1 cellular context compared by ENCODE assay signal in genomic region chr10:73998623-73999622, GRCh38.
A peak's percentile ranks its signal among the peaks of the same experiment; 100 is the strongest.
TF ChIP-seq lines count a peak whose summit lies in the region.

No MANE protein-coding gene starts in this region.

TF ChIP-seq in HepG2, 621 proteins besides CTCF, POLR2A, EP300 and RAD21 (continued from another document and continues in another):
- peak; percentile 36 for TF ChIP-seq ZNF687 (CRISPR knock-in tag; IDR thresholded peaks at IDR 0.05)
- peak; percentile 43; the same call in 1 of the 2 replicates for TF ChIP-seq ZNF607 (CRISPR knock-in tag; IDR thresholded peaks at IDR 0.05; ENCODE audit: borderline replicate concordance)
- TF ChIP-seq DNMT3B (CRISPR knock-in tag; conservative IDR thresholded peaks at IDR 0.05), result no peak
- TF ChIP-seq, protein P1, sequence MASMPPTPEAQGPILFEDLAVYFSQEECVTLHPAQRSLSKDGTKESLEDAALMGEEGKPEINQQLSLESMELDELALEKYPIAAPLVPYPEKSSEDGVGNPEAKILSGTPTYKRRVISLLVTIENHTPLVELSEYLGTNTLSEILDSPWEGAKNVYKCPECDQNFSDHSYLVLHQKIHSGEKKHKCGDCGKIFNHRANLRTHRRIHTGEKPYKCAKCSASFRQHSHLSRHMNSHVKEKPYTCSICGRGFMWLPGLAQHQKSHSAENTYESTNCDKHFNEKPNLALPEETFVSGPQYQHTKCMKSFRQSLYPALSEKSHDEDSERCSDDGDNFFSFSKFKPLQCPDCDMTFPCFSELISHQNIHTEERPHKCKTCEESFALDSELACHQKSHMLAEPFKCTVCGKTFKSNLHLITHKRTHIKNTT (CRISPR knock-in tag; IDR thresholded peaks at IDR 0.05), result no peak
- no peak for TF ChIP-seq ZNF432 (CRISPR knock-in tag; IDR thresholded peaks at IDR 0.05; ENCODE audit: borderline replicate concordance)
- no peak for TF ChIP-seq RFX3 (CRISPR knock-in tag; IDR thresholded peaks at IDR 0.05)
- TF ChIP-seq NCOA5 (CRISPR knock-in tag; IDR thresholded peaks at IDR 0.05), result no peak
- TF ChIP-seq ZNF281 (CRISPR knock-in tag; IDR thresholded peaks at IDR 0.05; ENCODE audit: borderline replicate concordance), result no peak
- no peak for TF ChIP-seq ZNF20 (CRISPR knock-in tag; IDR thresholded peaks at IDR 0.05)
- peak; percentile 34 for TF ChIP-seq XRCC5 (optimal IDR thresholded peaks at IDR 0.05; ENCODE audit: low read length)
- TF ChIP-seq RBAK (CRISPR knock-in tag; IDR thresholded peaks at IDR 0.05), result no peak
- TF ChIP-seq, protein P2, sequence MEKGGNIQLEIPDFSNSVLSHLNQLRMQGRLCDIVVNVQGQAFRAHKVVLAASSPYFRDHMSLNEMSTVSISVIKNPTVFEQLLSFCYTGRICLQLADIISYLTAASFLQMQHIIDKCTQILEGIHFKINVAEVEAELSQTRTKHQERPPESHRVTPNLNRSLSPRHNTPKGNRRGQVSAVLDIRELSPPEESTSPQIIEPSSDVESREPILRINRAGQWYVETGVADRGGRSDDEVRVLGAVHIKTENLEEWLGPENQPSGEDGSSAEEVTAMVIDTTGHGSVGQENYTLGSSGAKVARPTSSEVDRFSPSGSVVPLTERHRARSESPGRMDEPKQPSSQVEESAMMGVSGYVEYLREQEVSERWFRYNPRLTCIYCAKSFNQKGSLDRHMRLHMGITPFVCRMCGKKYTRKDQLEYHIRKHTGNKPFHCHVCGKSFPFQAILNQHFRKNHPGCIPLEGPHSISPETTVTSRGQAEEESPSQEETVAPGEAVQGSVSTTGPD (CRISPR knock-in tag; IDR thresholded peaks at IDR 0.05), result no peak
- TF ChIP-seq, protein P3, sequence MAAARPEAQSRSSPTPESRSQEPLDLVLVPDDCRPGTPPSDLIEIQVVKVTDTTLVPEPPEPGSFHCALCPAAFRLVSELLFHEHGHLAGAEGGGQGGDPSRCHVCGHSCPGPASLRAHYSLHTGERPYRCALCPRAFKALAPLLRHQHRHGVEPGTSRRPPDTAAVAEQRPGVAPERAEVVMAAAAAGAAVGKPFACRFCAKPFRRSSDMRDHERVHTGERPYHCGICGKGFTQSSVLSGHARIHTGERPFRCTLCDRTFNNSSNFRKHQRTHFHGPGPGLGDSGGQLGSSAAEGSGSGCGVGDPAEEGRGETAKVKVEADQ (CRISPR knock-in tag; IDR thresholded peaks at IDR 0.05; ENCODE audit: borderline replicate concordance), result no peak
- TF ChIP-seq ZNF749 (CRISPR knock-in tag; IDR thresholded peaks at IDR 0.05; ENCODE audit: borderline replicate concordance), result no peak
- no peak for TF ChIP-seq HOXA5 (CRISPR knock-in tag; IDR thresholded peaks at IDR 0.05)
- TF ChIP-seq, protein P4, sequence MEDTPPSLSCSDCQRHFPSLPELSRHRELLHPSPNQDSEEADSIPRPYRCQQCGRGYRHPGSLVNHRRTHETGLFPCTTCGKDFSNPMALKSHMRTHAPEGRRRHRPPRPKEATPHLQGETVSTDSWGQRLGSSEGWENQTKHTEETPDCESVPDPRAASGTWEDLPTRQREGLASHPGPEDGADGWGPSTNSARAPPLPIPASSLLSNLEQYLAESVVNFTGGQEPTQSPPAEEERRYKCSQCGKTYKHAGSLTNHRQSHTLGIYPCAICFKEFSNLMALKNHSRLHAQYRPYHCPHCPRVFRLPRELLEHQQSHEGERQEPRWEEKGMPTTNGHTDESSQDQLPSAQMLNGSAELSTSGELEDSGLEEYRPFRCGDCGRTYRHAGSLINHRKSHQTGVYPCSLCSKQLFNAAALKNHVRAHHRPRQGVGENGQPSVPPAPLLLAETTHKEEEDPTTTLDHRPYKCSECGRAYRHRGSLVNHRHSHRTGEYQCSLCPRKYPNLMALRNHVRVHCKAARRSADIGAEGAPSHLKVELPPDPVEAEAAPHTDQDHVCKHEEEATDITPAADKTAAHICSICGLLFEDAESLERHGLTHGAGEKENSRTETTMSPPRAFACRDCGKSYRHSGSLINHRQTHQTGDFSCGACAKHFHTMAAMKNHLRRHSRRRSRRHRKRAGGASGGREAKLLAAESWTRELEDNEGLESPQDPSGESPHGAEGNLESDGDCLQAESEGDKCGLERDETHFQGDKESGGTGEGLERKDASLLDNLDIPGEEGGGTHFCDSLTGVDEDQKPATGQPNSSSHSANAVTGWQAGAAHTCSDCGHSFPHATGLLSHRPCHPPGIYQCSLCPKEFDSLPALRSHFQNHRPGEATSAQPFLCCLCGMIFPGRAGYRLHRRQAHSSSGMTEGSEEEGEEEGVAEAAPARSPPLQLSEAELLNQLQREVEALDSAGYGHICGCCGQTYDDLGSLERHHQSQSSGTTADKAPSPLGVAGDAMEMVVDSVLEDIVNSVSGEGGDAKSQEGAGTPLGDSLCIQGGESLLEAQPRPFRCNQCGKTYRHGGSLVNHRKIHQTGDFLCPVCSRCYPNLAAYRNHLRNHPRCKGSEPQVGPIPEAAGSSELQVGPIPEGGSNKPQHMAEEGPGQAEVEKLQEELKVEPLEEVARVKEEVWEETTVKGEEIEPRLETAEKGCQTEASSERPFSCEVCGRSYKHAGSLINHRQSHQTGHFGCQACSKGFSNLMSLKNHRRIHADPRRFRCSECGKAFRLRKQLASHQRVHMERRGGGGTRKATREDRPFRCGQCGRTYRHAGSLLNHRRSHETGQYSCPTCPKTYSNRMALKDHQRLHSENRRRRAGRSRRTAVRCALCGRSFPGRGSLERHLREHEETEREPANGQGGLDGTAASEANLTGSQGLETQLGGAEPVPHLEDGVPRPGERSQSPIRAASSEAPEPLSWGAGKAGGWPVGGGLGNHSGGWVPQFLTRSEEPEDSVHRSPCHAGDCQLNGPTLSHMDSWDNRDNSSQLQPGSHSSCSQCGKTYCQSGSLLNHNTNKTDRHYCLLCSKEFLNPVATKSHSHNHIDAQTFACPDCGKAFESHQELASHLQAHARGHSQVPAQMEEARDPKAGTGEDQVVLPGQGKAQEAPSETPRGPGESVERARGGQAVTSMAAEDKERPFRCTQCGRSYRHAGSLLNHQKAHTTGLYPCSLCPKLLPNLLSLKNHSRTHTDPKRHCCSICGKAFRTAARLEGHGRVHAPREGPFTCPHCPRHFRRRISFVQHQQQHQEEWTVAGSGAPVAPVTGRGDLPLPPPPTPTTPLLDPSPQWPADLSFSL (CRISPR knock-in tag; IDR thresholded peaks at IDR 0.05), result no peak
- no peak for TF ChIP-seq NFATC3 (CRISPR knock-in tag; IDR thresholded peaks at IDR 0.05)
- TF ChIP-seq RFXAP (CRISPR knock-in tag; IDR thresholded peaks at IDR 0.05; ENCODE audit: borderline replicate concordance), result no peak
- no peak for TF ChIP-seq ZNF331 (CRISPR knock-in tag; IDR thresholded peaks at IDR 0.05)
- TF ChIP-seq CREM (IDR thresholded peaks at IDR 0.05), result no peak
- TF ChIP-seq CREM (CRISPR knock-in tag; IDR thresholded peaks at IDR 0.05), result no peak
- no peak for TF ChIP-seq ATF5 (CRISPR knock-in tag; IDR thresholded peaks at IDR 0.05; ENCODE audit: low read depth)
- no peak for TF ChIP-seq NR2F1 (CRISPR knock-in tag; IDR thresholded peaks at IDR 0.05)
- no peak for TF ChIP-seq MIER3 (CRISPR knock-in tag; IDR thresholded peaks at IDR 0.05; ENCODE audit: borderline replicate concordance)
- TF ChIP-seq MBNL3 (CRISPR knock-in tag; conservative IDR thresholded peaks at IDR 0.05), result no peak
- TF ChIP-seq MTF2 (CRISPR knock-in tag; IDR thresholded peaks at IDR 0.05; ENCODE audit: borderline replicate concordance), result no peak
- no peak for TF ChIP-seq TP53 (CRISPR knock-in tag; conservative IDR thresholded peaks at IDR 0.05)
- TF ChIP-seq KAT7 (CRISPR knock-in tag; IDR thresholded peaks at IDR 0.05; ENCODE audit: borderline replicate concordance), result no peak
- no peak for TF ChIP-seq JUNB (CRISPR knock-in tag; IDR thresholded peaks at IDR 0.05; ENCODE audit: borderline replicate concordance)
- no peak for TF ChIP-seq CSRNP1 (CRISPR knock-in tag; IDR thresholded peaks at IDR 0.05)
- no peak for TF ChIP-seq ZNF546 (CRISPR knock-in tag; conservative IDR thresholded peaks at IDR 0.05)
- TF ChIP-seq HOXA7 (CRISPR knock-in tag; IDR thresholded peaks at IDR 0.05), result no peak
- TF ChIP-seq EED (CRISPR knock-in tag; IDR thresholded peaks at IDR 0.05), result no peak
- no peak for TF ChIP-seq IRX3 (CRISPR knock-in tag; IDR thresholded peaks at IDR 0.05; ENCODE audit: borderline replicate concordance, low read depth)
- TF ChIP-seq ARID2 (CRISPR knock-in tag; IDR thresholded peaks at IDR 0.05; ENCODE audit: borderline replicate concordance), result no peak
- no peak for TF ChIP-seq ZNF143 (CRISPR knock-in tag; IDR thresholded peaks at IDR 0.05)
- TF ChIP-seq SKIL (CRISPR knock-in tag; IDR thresholded peaks at IDR 0.05; ENCODE audit: borderline replicate concordance), result no peak
- TF ChIP-seq ZNF34 (CRISPR knock-in tag; IDR thresholded peaks at IDR 0.05; ENCODE audit: borderline replicate concordance), result no peak
- no peak for TF ChIP-seq MTA1 (CRISPR knock-in tag; IDR thresholded peaks at IDR 0.05; ENCODE audit: borderline replicate concordance)
- no peak for TF ChIP-seq HMG20A (CRISPR knock-in tag; IDR thresholded peaks at IDR 0.05; ENCODE audit: borderline replicate concordance)
- TF ChIP-seq EHMT2 (IDR thresholded peaks at IDR 0.05; ENCODE audit: borderline replicate concordance, low read depth, low read length), result no peak
- TF ChIP-seq RELA (CRISPR knock-in tag; IDR thresholded peaks at IDR 0.05), result no peak
- no peak for TF ChIP-seq SRF (IDR thresholded peaks at IDR 0.05; ENCODE audit: low read depth, low read length)
- no peak for TF ChIP-seq NKX3-1 (CRISPR knock-in tag; IDR thresholded peaks at IDR 0.05)
- no peak for TF ChIP-seq HNF4A (CRISPR knock-in tag; IDR thresholded peaks at IDR 0.05)
